Comparison of ENCODE assay signal across 10 cellular contexts in genomic region chr22:37219534-37219933, GRCh38. TPM values are rescaled to one million over a fixed set of nuclear protein-coding genes. Genes with fewer than 3 reads are reported as not detected.
A peak's percentile ranks its signal among the peaks of the same experiment; 100 is the strongest.
DNase-seq lines count a peak whose midpoint lies in the region; ATAC-seq lines count a peak whose summit lies in the region.
"Had no signal": no experiment of that assay in that cellular context is flagged by ENCODE, and none has a peak within 500 bp of the region (broad histone marks: within the 10 kb centered on the region; RNA-seq: fewer than 3 reads in every experiment).

No MANE protein-coding gene starts in this region.

- no peak overlapping the region for H3K27ac ChIP-seq in BLaER1

- H3K27ac Mint-ChIP-seq in activated naive CD8-positive, alpha-beta T cell, result peak overlapping the region; percentile 98

- no peak overlapping the region for H3K4me3 ChIP-seq in BLaER1

- H3K9me3 ChIP-seq in BLaER1, result no peaks in the 10 kb centered on the region

- peaks cover 24% of the 10 kb centered on the region for H3K36me3 ChIP-seq in BLaER1

- ATAC-seq in GM18858 (IDR thresholded peaks at IDR 0.05; ENCODE audit: unreplicated experiment) (peak; percentile 6), HG03432 (IDR thresholded peaks at IDR 0.05; ENCODE audit: unreplicated experiment) (peak; percentile 13), left lobe of liver (no peak)

- DNase-seq in islet precursor cell (no peak), NCI-H446 (lab: John Stamatoyannopoulos, UW) (no peak), left lobe of liver (ENCODE audit: low spot score) (no peak), globus pallidus (ENCODE audit: low spot score) (no peak)
- DNase-seq: H7, NCI-H1436 had no signal

- peaks cover 25% of the 10 kb centered on the region for H3K36me3 Mint-ChIP-seq in activated naive CD8-positive, alpha-beta T cell

- peaks cover 20% of the 10 kb centered on the region for H4K20me1 ChIP-seq in BLaER1

- H3K4me2 ChIP-seq in BLaER1, result peak overlapping the region; percentile 34

- H3K27me3 ChIP-seq in BLaER1, result no peaks in the 10 kb centered on the region

- H3K9ac ChIP-seq in BLaER1, result no peak overlapping the region

- H3K9me3 Mint-ChIP-seq in activated naive CD8-positive, alpha-beta T cell (ENCODE audit: low read depth), result no peaks in the 10 kb centered on the region

- H3K4me1 Mint-ChIP-seq in activated naive CD8-positive, alpha-beta T cell (ENCODE audit: low read depth), result peaks cover 86% of the 10 kb centered on the region

- peaks cover 44% of the 10 kb centered on the region for H3K4me1 ChIP-seq in BLaER1

- H3K4me3 Mint-ChIP-seq in activated naive CD8-positive, alpha-beta T cell, result peak overlapping the region; percentile 85

- H3K27me3 Mint-ChIP-seq in activated naive CD8-positive, alpha-beta T cell, result no peaks in the 10 kb centered on the region

RNA-seq across cellular contexts. Expression of gene SSTR3, which starts 7.3 kb away (rescaled TPM):
- total RNA-seq in left lobe of liver, result not detected

RNA-seq across cellular contexts. Expression of gene RAC2, which starts 24.5 kb away (rescaled TPM):
- total RNA-seq in left lobe of liver, result 4.5 TPM

RNA-seq across cellular contexts. Expression of gene C1QTNF6, which starts 31.5 kb away (rescaled TPM):
- total RNA-seq in left lobe of liver, result 12.6 TPM
